ENCODE assay signal across 1 cellular context in genomic region chr4:52721968-52722814, GRCh38.
TF ChIP-seq lines count a peak whose summit lies in the region.

No MANE protein-coding gene starts in this region.

TF ChIP-seq in Ishikawa, 13 proteins besides CTCF, POLR2A, EP300 and RAD21 (continued from another document):
- TF ChIP-seq FOXM1 (IDR thresholded peaks at IDR 0.05; ENCODE audit: borderline replicate concordance, low read depth), result no peak
